In the genomic region with DNA sequence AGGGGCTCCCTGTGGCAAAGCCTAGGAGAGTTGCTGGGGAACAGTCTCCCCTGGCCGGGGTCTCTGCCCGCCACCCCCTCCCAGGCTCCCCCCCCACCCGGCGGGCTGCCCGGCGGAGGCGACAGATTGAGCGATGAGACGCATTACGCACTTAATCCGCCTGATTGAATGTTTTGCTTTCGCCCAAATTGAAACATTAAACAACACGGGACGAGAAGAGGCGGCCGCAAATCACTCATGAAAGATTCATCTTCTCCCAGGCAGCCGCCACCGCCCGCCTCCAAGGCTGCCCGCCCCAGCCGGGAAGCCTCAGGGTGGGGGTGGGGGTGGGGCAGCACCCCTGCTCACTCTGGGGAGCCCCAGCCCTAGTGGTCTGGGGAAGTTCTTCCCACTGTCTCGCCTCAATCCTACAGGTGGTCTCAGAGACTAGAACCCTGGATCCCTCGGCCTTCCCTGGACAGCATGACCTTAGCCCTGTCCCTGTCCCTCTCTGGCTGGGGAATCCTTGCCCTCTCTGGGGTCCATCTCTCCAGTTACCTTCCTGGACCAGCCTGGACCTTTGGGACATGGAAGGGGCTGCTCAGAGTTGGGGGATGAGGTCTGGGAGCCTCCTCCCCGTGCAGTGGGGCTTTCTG, we compare ENCODE assay signal across 1 cellular context.
TF ChIP-seq lines count a peak whose summit lies in the region.

No MANE protein-coding gene starts in this region.

TF ChIP-seq in HepG2, 621 proteins besides CTCF, POLR2A, EP300 and RAD21:
- TF ChIP-seq, protein P1, sequence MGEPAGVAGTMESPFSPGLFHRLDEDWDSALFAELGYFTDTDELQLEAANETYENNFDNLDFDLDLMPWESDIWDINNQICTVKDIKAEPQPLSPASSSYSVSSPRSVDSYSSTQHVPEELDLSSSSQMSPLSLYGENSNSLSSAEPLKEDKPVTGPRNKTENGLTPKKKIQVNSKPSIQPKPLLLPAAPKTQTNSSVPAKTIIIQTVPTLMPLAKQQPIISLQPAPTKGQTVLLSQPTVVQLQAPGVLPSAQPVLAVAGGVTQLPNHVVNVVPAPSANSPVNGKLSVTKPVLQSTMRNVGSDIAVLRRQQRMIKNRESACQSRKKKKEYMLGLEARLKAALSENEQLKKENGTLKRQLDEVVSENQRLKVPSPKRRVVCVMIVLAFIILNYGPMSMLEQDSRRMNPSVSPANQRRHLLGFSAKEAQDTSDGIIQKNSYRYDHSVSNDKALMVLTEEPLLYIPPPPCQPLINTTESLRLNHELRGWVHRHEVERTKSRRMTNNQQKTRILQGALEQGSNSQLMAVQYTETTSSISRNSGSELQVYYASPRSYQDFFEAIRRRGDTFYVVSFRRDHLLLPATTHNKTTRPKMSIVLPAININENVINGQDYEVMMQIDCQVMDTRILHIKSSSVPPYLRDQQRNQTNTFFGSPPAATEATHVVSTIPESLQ (CRISPR knock-in tag; conservative IDR thresholded peaks at IDR 0.05): no peak
- TF ChIP-seq ZNF121 (CRISPR knock-in tag; IDR thresholded peaks at IDR 0.05) (no peak), ZNF432 (CRISPR knock-in tag; IDR thresholded peaks at IDR 0.05; ENCODE audit: borderline replicate concordance) (no peak), RBM39 (IDR thresholded peaks at IDR 0.05; ENCODE audit: low read depth, low read length, poor library complexity, severe bottlenecking) (no peak), SMAD3 (CRISPR knock-in tag; IDR thresholded peaks at IDR 0.05) (no peak), NFKBIZ (CRISPR knock-in tag; IDR thresholded peaks at IDR 0.05) (no peak), ZNF292 (CRISPR knock-in tag; IDR thresholded peaks at IDR 0.05; ENCODE audit: borderline replicate concordance, low read depth) (no peak), AHR (CRISPR knock-in tag; IDR thresholded peaks at IDR 0.05) (no peak)
- TF ChIP-seq, protein P2, sequence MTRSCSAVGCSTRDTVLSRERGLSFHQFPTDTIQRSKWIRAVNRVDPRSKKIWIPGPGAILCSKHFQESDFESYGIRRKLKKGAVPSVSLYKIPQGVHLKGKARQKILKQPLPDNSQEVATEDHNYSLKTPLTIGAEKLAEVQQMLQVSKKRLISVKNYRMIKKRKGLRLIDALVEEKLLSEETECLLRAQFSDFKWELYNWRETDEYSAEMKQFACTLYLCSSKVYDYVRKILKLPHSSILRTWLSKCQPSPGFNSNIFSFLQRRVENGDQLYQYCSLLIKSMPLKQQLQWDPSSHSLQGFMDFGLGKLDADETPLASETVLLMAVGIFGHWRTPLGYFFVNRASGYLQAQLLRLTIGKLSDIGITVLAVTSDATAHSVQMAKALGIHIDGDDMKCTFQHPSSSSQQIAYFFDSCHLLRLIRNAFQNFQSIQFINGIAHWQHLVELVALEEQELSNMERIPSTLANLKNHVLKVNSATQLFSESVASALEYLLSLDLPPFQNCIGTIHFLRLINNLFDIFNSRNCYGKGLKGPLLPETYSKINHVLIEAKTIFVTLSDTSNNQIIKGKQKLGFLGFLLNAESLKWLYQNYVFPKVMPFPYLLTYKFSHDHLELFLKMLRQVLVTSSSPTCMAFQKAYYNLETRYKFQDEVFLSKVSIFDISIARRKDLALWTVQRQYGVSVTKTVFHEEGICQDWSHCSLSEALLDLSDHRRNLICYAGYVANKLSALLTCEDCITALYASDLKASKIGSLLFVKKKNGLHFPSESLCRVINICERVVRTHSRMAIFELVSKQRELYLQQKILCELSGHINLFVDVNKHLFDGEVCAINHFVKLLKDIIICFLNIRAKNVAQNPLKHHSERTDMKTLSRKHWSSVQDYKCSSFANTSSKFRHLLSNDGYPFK (CRISPR knock-in tag; IDR thresholded peaks at IDR 0.05; ENCODE audit: borderline replicate concordance): no peak
